8 cellular contexts compared by ENCODE assay signal in genomic region chr2:197515277-197515797, GRCh38. TPM values are rescaled to one million over a fixed set of nuclear protein-coding genes. Genes with fewer than 3 reads are reported as not detected.
DNase-seq lines count a peak whose midpoint lies in the region; ATAC-seq, FAIRE-seq and TF ChIP-seq lines count a peak whose summit lies in the region.

No MANE protein-coding gene starts in this region.

- H3K36me3 ChIP-seq in SU-DHL-6 (ENCODE audit: low read length), result peaks cover 3% of the 10 kb centered on the region; the same call in 1 of the 2 replicates
- H3K36me3 ChIP-seq in pancreas, result no peaks in the 10 kb centered on the region

- TF ChIP-seq EP300 in A549 (IDR thresholded peaks at IDR 0.05), result no peak

- DNase-seq in A549 (ENCODE audit: low read depth in 1 of 2, low spot score in 1 of 2) (no peak), fibroblast of pulmonary artery (ENCODE audit: low read depth) (peak; percentile 46), pancreas (no peak), dedifferentiated amniotic fluid mesenchymal stem cell (ENCODE audit: extremely low spot score) (no peak), activated gamma-delta T cell treated with Interleukin-2 at 50 U/mL for 16 hours (no peak)

- H3K4me3 ChIP-seq in A549, result peak overlapping the region; percentile 80
- H3K4me3 ChIP-seq in SU-DHL-6 (ENCODE audit: insufficient read depth, low read length, poor library complexity, severe bottlenecking), result peak overlapping the region; percentile 81
- peak overlapping the region; percentile 91 for H3K4me3 ChIP-seq in fibroblast of pulmonary artery (replicated peaks; ENCODE audit: low read depth, low read length)
- peak overlapping the region; percentile 58 to 82 (median 82) for H3K4me3 ChIP-seq in pancreas

- ATAC-seq in A549 (no peak), GM18511 (IDR thresholded peaks at IDR 0.05; ENCODE audit: unreplicated experiment) (peak; percentile 19), HG03280 (IDR thresholded peaks at IDR 0.05; ENCODE audit: unreplicated experiment) (peak; percentile 5), pancreas (peak in 3 of 4 donors; percentile 0 to 21 (median 14))

- H3K9me2 ChIP-seq in SU-DHL-6 (replicated peaks; ENCODE audit: insufficient read depth, low read length), result no peaks in the 10 kb centered on the region

- FAIRE-seq in A549 (lab: Jason Lieb, UNC), result no peak
- FAIRE-seq in pancreas (lab: Jason Lieb, UNC), result no peak

- intact Hi-C loops in pancreas (cut with DNase I), result no loop called here

- H3K79me2 ChIP-seq in SU-DHL-6 (ENCODE audit: insufficient read depth, low read length), result peaks cover 53% of the 10 kb centered on the region

- H4K20me1 ChIP-seq in SU-DHL-6 (ENCODE audit: low read depth, low read length), result 0 out of 2 replicates have a peak, but pooled peaks cover 6% of the 10 kb centered on the region

- POLR2A ChIA-PET in A549 (lab: Yijun Ruan, JAX), result interaction anchor here (0.6 to 3.0 kb wide), 7 partner anchors 8 to 1183 kb away, joined by 3 to 57 read pairs (median 5); partner anchors contain the start of genes COQ10B, HSPD1, HSPE1 and SF3B1

- H3K4me1 ChIP-seq in A549, result peaks cover 13% of the 10 kb centered on the region
- H3K4me1 ChIP-seq in pancreas, result peaks cover 0 to 14% (median 7%) of the 10 kb centered on the region in 3 donors

- H3K9me3 ChIP-seq in A549, result no peaks in the 10 kb centered on the region
- no peaks in the 10 kb centered on the region for H3K9me3 ChIP-seq in SU-DHL-6 (ENCODE audit: insufficient read depth, low read length)
- H3K9me3 ChIP-seq in pancreas, result no peaks in the 10 kb centered on the region

- H3K9ac ChIP-seq in SU-DHL-6 (ENCODE audit: low read length), result peak overlapping the region; percentile 73

- TF ChIP-seq RAD21 in A549 (conservative IDR thresholded peaks at IDR 0.05 in 1 of 2, IDR thresholded peaks at IDR 0.05 in 1 of 2), result no peak

- H3K27ac ChIP-seq in A549, result peak overlapping the region; percentile 94 to 98
- H3K27ac ChIP-seq in SU-DHL-6 (ENCODE audit: low read depth, low read length), result peak overlapping the region; percentile 89
- peak overlapping the region; percentile 84 to 98 (median 91) for H3K27ac ChIP-seq in pancreas

- peaks cover 22% of the 10 kb centered on the region for H3F3A ChIP-seq in SU-DHL-6 (ENCODE audit: insufficient read depth)

- CTCF ChIA-PET in A549 (lab: Yijun Ruan, JAX), result no interaction called here

- no peak for TF ChIP-seq POLR2A in A549 (IDR thresholded peaks at IDR 0.05; ENCODE audit: low read length)

- WGBS in A549 (ENCODE audit: missing lambda C conversion rate), result 4% methylated on average over 24 of the region's 24 CpGs
- 0% methylated on average over 24 of the region's 24 CpGs for WGBS in pancreas, 2 donors

- H3K4me2 ChIP-seq in A549, result peak overlapping the region; percentile 89
- peak overlapping the region; percentile 90 for H3K4me2 ChIP-seq in SU-DHL-6 (ENCODE audit: low read depth, low read length, poor library complexity, severe bottlenecking)

- TF ChIP-seq CTCF in A549 (IDR thresholded peaks at IDR 0.05), result no peak
- no peak for TF ChIP-seq CTCF in SU-DHL-6 (IDR thresholded peaks at IDR 0.05; ENCODE audit: insufficient read depth, low read length, poor library complexity, severe bottlenecking)
- TF ChIP-seq CTCF in fibroblast of pulmonary artery (IDR thresholded peaks at IDR 0.05; ENCODE audit: low read length, missing control alignments), result no peak
- TF ChIP-seq CTCF in pancreas (IDR thresholded peaks at IDR 0.05), result no peak

- H3K27me3 ChIP-seq in SU-DHL-6 (ENCODE audit: low read length), result no peaks in the 10 kb centered on the region
- H3K27me3 ChIP-seq in pancreas, result no peaks in the 10 kb centered on the region

- peak overlapping the region; percentile 70 for H2AFZ ChIP-seq in SU-DHL-6 (ENCODE audit: low read depth, low read length, severe bottlenecking)

TF ChIP-seq in A549, 52 proteins besides CTCF, POLR2A, EP300 and RAD21:
- no peak for TF ChIP-seq REST (IDR thresholded peaks at IDR 0.05)
- TF ChIP-seq JUN (IDR thresholded peaks at IDR 0.05), result no peak
- TF ChIP-seq EHMT2 (IDR thresholded peaks at IDR 0.05; ENCODE audit: low read depth), result no peak
- no peak for TF ChIP-seq RNF2 (IDR thresholded peaks at IDR 0.05; ENCODE audit: borderline replicate concordance, low read depth)
- TF ChIP-seq CEBPB (IDR thresholded peaks at IDR 0.05), result no peak
- TF ChIP-seq NFE2L2 (conservative IDR thresholded peaks at IDR 0.05; ENCODE audit: low read length), result no peak
- no peak for TF ChIP-seq HOXA7 (CRISPR knock-in tag; IDR thresholded peaks at IDR 0.05)
- TF ChIP-seq KDM1A (IDR thresholded peaks at IDR 0.05; ENCODE audit: low read depth), result no peak
- TF ChIP-seq MYC (IDR thresholded peaks at IDR 0.05; ENCODE audit: borderline replicate concordance, low read length), result no peak
- no peak for TF ChIP-seq FOXS1 (CRISPR knock-in tag; IDR thresholded peaks at IDR 0.05)

RNA-seq across cellular contexts. Expression of gene MOB4, which starts 0.5 kb away (rescaled TPM):
- polyA plus RNA-seq in A549 (2011; rRNA removed) (44.2 and 74.7 TPM in 2 replicates), A549 (2017; fragmentation: RNase III; extraction: RNeasy Plus Mini Kit Qiagen cat#74134 plus additional on column Dnase treatment) (57.5 to 64.3 TPM (median 58.1 TPM) in 3 replicates), pancreas (10 to 100 TPM in 1 of 2 donors, 1 to 10 TPM in 1; 6.1 to 18.3 TPM)
- 22.4 and 23.9 TPM in 2 replicates for polyA plus RNA-seq in A549 (2012; cell fraction: cytosol; rRNA removed)
- polyA plus RNA-seq in A549 (2012; cell fraction: nucleus; rRNA removed), result 5.5 and 8.8 TPM in 2 replicates
- polyA minus RNA-seq in A549 (2011; rRNA and poly(A)+ RNA removed), result 7.3 and 9.9 TPM in 2 replicates
- total RNA-seq in pancreas, result 1 to 10 TPM; 4.6 to 9.7 (median 6.9) TPM

RNA-seq across cellular contexts. Expression of gene HSPE1, which starts 15.2 kb away (rescaled TPM):
- polyA plus RNA-seq in A549 (2011; rRNA removed) (286 and 468 TPM in 2 replicates), A549 (2017; fragmentation: RNase III; extraction: RNeasy Plus Mini Kit Qiagen cat#74134 plus additional on column Dnase treatment) (1,189 to 1,457 TPM (median 1,198 TPM) in 3 replicates), pancreas (10 to 100 TPM; 87.4 to 98.6 TPM)
- 301 and 505 TPM in 2 replicates for polyA plus RNA-seq in A549 (2012; cell fraction: cytosol; rRNA removed)
- polyA plus RNA-seq in A549 (2012; cell fraction: nucleus; rRNA removed), result 52.2 and 83.9 TPM in 2 replicates
- polyA minus RNA-seq in A549 (2011; rRNA and poly(A)+ RNA removed), result 27.4 and 28.4 TPM in 2 replicates
- 10 to 100 TPM; 17.1 to 51.9 (median 31.2) TPM for total RNA-seq in pancreas

RNA-seq across cellular contexts. Expression of gene HSPD1, which starts 15.7 kb away (rescaled TPM):
- 767 and 790 TPM in 2 replicates for polyA plus RNA-seq in A549 (2011; rRNA removed)
- 369 and 389 TPM in 2 replicates for polyA plus RNA-seq in A549 (2012; cell fraction: cytosol; rRNA removed)
- 233 and 254 TPM in 2 replicates for polyA plus RNA-seq in A549 (2012; cell fraction: nucleus; rRNA removed)
- polyA plus RNA-seq in A549 (2017; fragmentation: RNase III; extraction: RNeasy Plus Mini Kit Qiagen cat#74134 plus additional on column Dnase treatment), result 833 to 1,004 TPM (median 882 TPM) in 3 replicates
- polyA minus RNA-seq in A549 (2011; rRNA and poly(A)+ RNA removed), result 315 and 357 TPM in 2 replicates
- total RNA-seq in pancreas, result 100 to 1,000 TPM; 114 to 181 (median 137) TPM
- polyA plus RNA-seq in pancreas, result 100 to 1,000 TPM in 1 of 2 donors, 10 to 100 TPM in 1; 94.8 to 145 TPM

Comparison
In these comparisons a context has a peak if more than half of its experiments do, and no peak if none do; other contexts are left out.
1. ATAC-seq: peak in GM18511 (single experiment), HG03280 (single experiment) and pancreas (3 of 4); none in A549 (0 of 2).
2. Peak in every context shown above with its lines, with median percentiles within 50 percentile points of each other: H3K27ac ChIP-seq and H3K4me3 ChIP-seq.